In genomic region chr16:78745491-78746019, GRCh38 we compare ENCODE assay signal across 25 cellular contexts.
DNase-seq lines count a peak whose midpoint lies in the region; ATAC-seq and TF ChIP-seq lines count a peak whose summit lies in the region.
"Had no signal": no experiment of that assay in that cellular context is flagged by ENCODE, and none has a peak within 500 bp of the region (broad histone marks: within the 10 kb centered on the region; RNA-seq: fewer than 3 reads in every experiment).

No MANE protein-coding gene starts in this region.

- no peaks in the 10 kb centered on the region for H3K27me3 Mint-ChIP-seq in CD4-positive, CD25-positive, alpha-beta regulatory T cell
- H3K27me3 Mint-ChIP-seq in central memory CD8-positive, alpha-beta T cell: no peaks in the 10 kb centered on the region
- H3K27me3 Mint-ChIP-seq in WTC11 (ENCODE audit: low read depth): no peaks in the 10 kb centered on the region

- H3K4ac ChIP-seq in mesenchymal stem cell (ENCODE audit: low read depth in 1 of 2, low read length in 2 of 2): no peak overlapping the region

- no peaks in the 10 kb centered on the region for H3K9me3 ChIP-seq in CD4-positive, CD25-positive, alpha-beta regulatory T cell (ENCODE audit: control insufficient read depth in 2 of 2, low read length in 2 of 2)
- H3K9me3 ChIP-seq in mesenchymal stem cell (ENCODE audit: control insufficient read depth, low read length) (no peaks in the 10 kb centered on the region), skeletal muscle tissue (ENCODE audit: control insufficient read depth in 3 of 3, low read length in 3 of 3) (no peaks in the 10 kb centered on the region)
- H3K9me3 ChIP-seq: gastrocnemius medialis, neutrophil had no signal

- H2BK15ac ChIP-seq in mesenchymal stem cell (ENCODE audit: low read depth, poor library complexity, severe bottlenecking): peak overlapping the region; percentile 56

- H3K4me1 Mint-ChIP-seq in CD4-positive, CD25-positive, alpha-beta regulatory T cell: peaks cover 31 to 60% (median 46%) of the 10 kb centered on the region in 4 donors
- H3K4me1 Mint-ChIP-seq in central memory CD8-positive, alpha-beta T cell: peaks cover 72% of the 10 kb centered on the region
- peaks cover 16% of the 10 kb centered on the region for H3K4me1 Mint-ChIP-seq in WTC11

- no peaks in the 10 kb centered on the region for H3K36me3 Mint-ChIP-seq in CD4-positive, CD25-positive, alpha-beta regulatory T cell
- peaks cover 1% of the 10 kb centered on the region for H3K36me3 Mint-ChIP-seq in central memory CD8-positive, alpha-beta T cell (ENCODE audit: insufficient read depth)
- no peaks in the 10 kb centered on the region for H3K36me3 Mint-ChIP-seq in WTC11
- H3K36me3 Mint-ChIP-seq: CD8-positive, alpha-beta T cell had no signal

- H2AFZ ChIP-seq in mesenchymal stem cell (ENCODE audit: low read depth, low read length): no peak overlapping the region

- H3K4me3 Mint-ChIP-seq in CD4-positive, CD25-positive, alpha-beta regulatory T cell: peak overlapping the region in 1 of 4 donors; percentile 35
- H3K4me3 Mint-ChIP-seq in central memory CD8-positive, alpha-beta T cell: no peak overlapping the region
- H3K4me3 Mint-ChIP-seq in WTC11: no peak overlapping the region
- H3K4me3 Mint-ChIP-seq: activated T-cell treated with anti-CD3 and anti-CD28 coated beads, Interleukin-2, amount 50 U/mL, for 4 hours; CD8-positive, alpha-beta T cell; stimulated activated effector memory CD8-positive, alpha-beta T cell treated with anti-CD3 and anti-CD28 coated beads, Interleukin-12 subunit alpha, Interleukin-12 subunit beta, amount 100 ng/mL, for 72 hours had no signal

- ATAC-seq in CD4-positive, CD25-positive, alpha-beta regulatory T cell (ENCODE audit: low read depth in 2 of 2): no peak
- no peak for ATAC-seq in central memory CD8-positive, alpha-beta T cell (replicated peaks; ENCODE audit: extremely low read depth, poor library complexity, severe bottlenecking)
- no peak for ATAC-seq in WTC11
- ATAC-seq: A549; activated T-cell treated with anti-CD3 and anti-CD28 coated beads, Interleukin-2, amount 50 U/mL, for 4 hours; CD8-positive, alpha-beta T cell; gastrocnemius medialis; PC-3; stimulated activated effector memory CD8-positive, alpha-beta T cell treated with anti-CD3 and anti-CD28 coated beads, Interleukin-12 subunit alpha, Interleukin-12 subunit beta, amount 100 ng/mL, for 72 hours had no signal

- peak overlapping the region in 1 of 2 experiments; percentile 15 for H3K14ac ChIP-seq in mesenchymal stem cell (ENCODE audit: low read length in 2 of 2)

- H3K4me1 ChIP-seq in CD4-positive, CD25-positive, alpha-beta regulatory T cell (ENCODE audit: control insufficient read depth, insufficient read depth, low read length, poor library complexity, severe bottlenecking): peaks cover 42% of the 10 kb centered on the region
- H3K4me1 ChIP-seq in mesenchymal stem cell (ENCODE audit: control insufficient read depth, insufficient read depth, low read depth, low read length) (no peaks in the 10 kb centered on the region), skeletal muscle tissue (ENCODE audit: control insufficient read depth in 3 of 3, insufficient read depth in 3 of 3, low read length in 3 of 3) (peaks cover 20 to 31% (median 23%) of the 10 kb centered on the region in 3 donors)
- H3K4me1 ChIP-seq: A549 had no signal

- no peak overlapping the region for H3K4me3 ChIP-seq in CD4-positive, CD25-positive, alpha-beta regulatory T cell (ENCODE audit: low read depth, low read length)
- H3K4me3 ChIP-seq in mesenchymal stem cell (ENCODE audit: insufficient read depth in 1 of 2, low read depth in 1 of 2, low read length in 2 of 2) (no peak overlapping the region), skeletal muscle tissue (ENCODE audit: low read length in 3 of 3) (no peak overlapping the region)
- H3K4me3 ChIP-seq: A549, gastrocnemius medialis had no signal

- H3K4me2 ChIP-seq in mesenchymal stem cell (ENCODE audit: low read length, poor library complexity, severe bottlenecking): no peak overlapping the region
- H3K4me2 ChIP-seq: A549 had no signal

- peak overlapping the region in 1 of 2 experiments; percentile 22 for H3K18ac ChIP-seq in mesenchymal stem cell (ENCODE audit: low read depth in 1 of 2, low read length in 2 of 2)

- H3K9me3 Mint-ChIP-seq in CD4-positive, CD25-positive, alpha-beta regulatory T cell: peaks cover 0 to 3% (median 0%) of the 10 kb centered on the region in 7 donors
- no peaks in the 10 kb centered on the region for H3K9me3 Mint-ChIP-seq in central memory CD8-positive, alpha-beta T cell
- H3K9me3 Mint-ChIP-seq in WTC11: peaks cover 10% of the 10 kb centered on the region
- H3K9me3 Mint-ChIP-seq: activated T-cell treated with anti-CD3 and anti-CD28 coated beads, Interleukin-2, amount 50 U/mL, for 4 hours; stimulated activated effector memory CD8-positive, alpha-beta T cell treated with anti-CD3 and anti-CD28 coated beads, Interleukin-12 subunit alpha, Interleukin-12 subunit beta, amount 100 ng/mL, for 72 hours had no signal

- H3K27ac ChIP-seq in CD4-positive, CD25-positive, alpha-beta regulatory T cell (ENCODE audit: insufficient read depth, low read length, poor library complexity, severe bottlenecking): no peak overlapping the region
- H3K27ac ChIP-seq in mesenchymal stem cell (ENCODE audit: low read length, poor library complexity, severe bottlenecking) (no peak overlapping the region), skeletal muscle tissue (ENCODE audit: low read depth, low read length) (peak overlapping the region; percentile 42)
- H3K27ac ChIP-seq: A549, gastrocnemius medialis, neutrophil had no signal

- H3K79me1 ChIP-seq in mesenchymal stem cell (replicated peaks; ENCODE audit: low read length, poor library complexity, severe bottlenecking): no peaks in the 10 kb centered on the region

- CTCF ChIA-PET in WTC11 (lab: Charles Lee): interaction anchor here (1.8 kb wide), 1 partner anchor 25 kb away, joined by 5 read pairs; no protein-coding TSS in a partner anchor

- peak overlapping the region in 1 of 2 experiments; percentile 76 for H2BK12ac ChIP-seq in mesenchymal stem cell (ENCODE audit: low read length in 2 of 2)

- no peak overlapping the region for H2BK5ac ChIP-seq in mesenchymal stem cell (ENCODE audit: low read depth, low read length, poor library complexity, severe bottlenecking)

- peak overlapping the region in 2 of 3 donors; percentile 69 to 71 for H3K27ac Mint-ChIP-seq in CD4-positive, CD25-positive, alpha-beta regulatory T cell
- H3K27ac Mint-ChIP-seq in central memory CD8-positive, alpha-beta T cell (ENCODE audit: low read depth): peak overlapping the region; percentile 64
- H3K27ac Mint-ChIP-seq in WTC11: no peak overlapping the region
- H3K27ac Mint-ChIP-seq: stimulated activated effector memory CD8-positive, alpha-beta T cell treated with anti-CD3 and anti-CD28 coated beads, Interleukin-12 subunit alpha, Interleukin-12 subunit beta, amount 100 ng/mL, for 72 hours had no signal

- H3K23ac ChIP-seq in mesenchymal stem cell (ENCODE audit: low read length in 2 of 2): no peak overlapping the region

- no peaks in the 10 kb centered on the region for H3K36me3 ChIP-seq in CD4-positive, CD25-positive, alpha-beta regulatory T cell (ENCODE audit: control insufficient read depth, insufficient read depth, low read length)
- H3K36me3 ChIP-seq in mesenchymal stem cell (ENCODE audit: control insufficient read depth in 1 of 2, insufficient read depth in 2 of 2, low read depth in 1 of 2, low read length in 2 of 2): no peaks in the 10 kb centered on the region
- no peaks in the 10 kb centered on the region for H3K36me3 ChIP-seq in skeletal muscle tissue (ENCODE audit: control insufficient read depth in 3 of 3, insufficient read depth in 3 of 3, low read length in 3 of 3)
- H3K36me3 ChIP-seq: gastrocnemius medialis, neutrophil had no signal

- no peak overlapping the region for H4K91ac ChIP-seq in mesenchymal stem cell (ENCODE audit: low read length)

- no peak for TF ChIP-seq CTCF in WTC11 (IDR thresholded peaks at IDR 0.05)

- H3K9ac ChIP-seq in mesenchymal stem cell (ENCODE audit: low read length) (no peak overlapping the region), skeletal muscle tissue (ENCODE audit: low read depth in 1 of 3, low read length in 3 of 3) (no peak overlapping the region)

- H4K8ac ChIP-seq in mesenchymal stem cell (ENCODE audit: low read length): no peak overlapping the region

- 75% methylated on average over 4 of the region's 4 CpGs for WGBS in mesenchymal stem cell

- POLR2A ChIA-PET in WTC11 (lab: Charles Lee): interaction anchor here (0.7 kb wide), 1 partner anchor 136 kb away, joined by 7 read pairs; no protein-coding TSS in a partner anchor

- no peak overlapping the region for H2AK5ac ChIP-seq in mesenchymal stem cell (ENCODE audit: low read length, severe bottlenecking)

- H3K27me3 ChIP-seq in CD4-positive, CD25-positive, alpha-beta regulatory T cell (ENCODE audit: control insufficient read depth, insufficient read depth, low read length): no peaks in the 10 kb centered on the region
- H3K27me3 ChIP-seq in mesenchymal stem cell (ENCODE audit: control insufficient read depth in 1 of 2, insufficient read depth in 1 of 2, low read length in 2 of 2): no peaks in the 10 kb centered on the region
- H3K27me3 ChIP-seq in skeletal muscle tissue (ENCODE audit: control insufficient read depth in 3 of 3, insufficient read depth in 3 of 3, low read length in 3 of 3): no peaks in the 10 kb centered on the region
- H3K27me3 ChIP-seq: gastrocnemius medialis, neutrophil had no signal

- H2BK120ac ChIP-seq in mesenchymal stem cell (ENCODE audit: low read depth, low read length): no peak overlapping the region

- no peak for DNase-seq in CD4-positive, CD25-positive, alpha-beta regulatory T cell
- no peak for DNase-seq in central memory CD8-positive, alpha-beta T cell (ENCODE audit: low spot score in 2 of 2)
- no peak for DNase-seq in mesenchymal stem cell
- DNase-seq in DMS53 (lab: John Stamatoyannopoulos, UW): no peak
- no peak for DNase-seq in hepatic stellate cell (ENCODE audit: low spot score)
- no peak for DNase-seq in cerebellar cortex (ENCODE audit: low spot score)
- DNase-seq in WTC11 (ENCODE audit: low spot score): no peak
- DNase-seq: activated T-cell treated with anti-CD3 and anti-CD28 coated beads, Interleukin-2, amount 50 U/mL, for 4 hours; CD8-positive, alpha-beta T cell; cerebellar nuclear complex; gastrocnemius medialis; hypothalamus; KG1; mammary epithelial cell; NCI-H1105 treated with DMSO at 0.1 percent for 48 hours; NCI-H2029; NCI-H524 treated with DMSO at 0.1 percent for 48 hours; PC-3; posterior cingulate gyrus; substantia nigra; T-helper 1 cell had no signal
